In genomic region chr12:117516034-117516433, GRCh38 we compare ENCODE assay signal across 9 cellular contexts.
"Had no signal": no experiment of that assay in that cellular context is flagged by ENCODE, and none has a peak within 500 bp of the region (broad histone marks: within the 10 kb centered on the region; RNA-seq: fewer than 3 reads in every experiment).

No MANE protein-coding gene starts in this region.

- H3K36me3 ChIP-seq: HAP-1 had no signal

- H3K4me3 ChIP-seq: GM23248, HAP-1, K562 had no signal

- H3K4me3 Mint-ChIP-seq: HFFc6 had no signal

- H3K27ac Mint-ChIP-seq: HFFc6 had no signal

- H2AFZ ChIP-seq: GM23248 had no signal

- DNase-seq: GM23248, GOT3, H7, HFFc6, IMR-90 had no signal

- FAIRE-seq: HTR-8/SVneo, K562 had no signal

- ATAC-seq: HCT116, K562 had no signal

- H3K9me3 ChIP-seq: HAP-1 had no signal

- H3K27ac ChIP-seq: GM23248 had no signal

- H3K9ac ChIP-seq: GM23248 had no signal

- H3K4me1 ChIP-seq: HAP-1 had no signal
